9 cellular contexts compared by ENCODE assay signal in genomic region chr20:31698803-31699718, GRCh38. TPM values are rescaled to one million over a fixed set of nuclear protein-coding genes. Genes with fewer than 3 reads are reported as not detected.
A peak's percentile ranks its signal among the peaks of the same experiment; 100 is the strongest.
DNase-seq lines count a peak whose midpoint lies in the region; ATAC-seq and TF ChIP-seq lines count a peak whose summit lies in the region.
"Had no signal": no experiment of that assay in that cellular context is flagged by ENCODE, and none has a peak within 500 bp of the region (broad histone marks: within the 10 kb centered on the region; RNA-seq: fewer than 3 reads in every experiment).

No MANE protein-coding gene starts in this region.

- no peaks in the 10 kb centered on the region for H3K27me3 Mint-ChIP-seq in activated CD8-positive, alpha-beta memory T cell treated with anti-CD3 and anti-CD28 coated beads, Interleukin-2, amount 10 ng/mL, durations not matched to agents 7 days and 5 days
- H3K27me3 Mint-ChIP-seq in H9 (ENCODE audit: low read depth) (no peaks in the 10 kb centered on the region), osteocyte (ENCODE audit: unreplicated experiment) (no peaks in the 10 kb centered on the region)
- H3K27me3 Mint-ChIP-seq in activated CD4-positive, alpha-beta memory T cell treated with anti-CD3 and anti-CD28 coated beads, Interleukin-2, amount 10 ng/mL, durations not matched to agents 7 days and 5 days = no peaks in the 10 kb centered on the region

- WGBS in H9 (ENCODE audit: extremely low coverage, insufficient read length, low lambda C conversion rate) = no CpG with 5 or more reads among the region's 6 CpGs

- peaks cover under 1% of the 10 kb centered on the region for H3K23me2 ChIP-seq in H9 (ENCODE audit: insufficient read length, low read depth, low read length, poor library complexity, severe bottlenecking)

- ATAC-seq in activated CD8-positive, alpha-beta memory T cell treated with anti-CD3 and anti-CD28 coated beads, Interleukin-2, amount 10 ng/mL, durations not matched to agents 7 days and 5 days = peak; percentile 93
- ATAC-seq in foreskin keratinocyte = peak; percentile 96

- no peak overlapping the region for H3K4me2 ChIP-seq in H9 (ENCODE audit: insufficient read depth, insufficient read length, low read length)
- H3K4me2 ChIP-seq in Loucy (ENCODE audit: low read depth, low read length, poor library complexity, severe bottlenecking) = peak overlapping the region; percentile 46

- no peak overlapping the region for H2AK5ac ChIP-seq in H9 (ENCODE audit: insufficient read length, low read length)

- no peak overlapping the region for H3K14ac ChIP-seq in H9 (ENCODE audit: insufficient read depth, low read length)

- H3K18ac ChIP-seq in H9 (ENCODE audit: insufficient read length, low read depth, low read length) = no peak overlapping the region

- 0 out of 2 replicates have a peak, but pooled peaks cover 6% of the 10 kb centered on the region for H3K4me1 ChIP-seq in H9 (ENCODE audit: insufficient read depth, low read length)
- H3K4me1 ChIP-seq in Loucy (ENCODE audit: insufficient read depth, low read length, poor library complexity, severe bottlenecking) = peaks cover 27% of the 10 kb centered on the region
- H3K4me1 ChIP-seq in foreskin keratinocyte = peaks cover 24% of the 10 kb centered on the region

- no peaks in the 10 kb centered on the region for H3K79me2 ChIP-seq in H9 (ENCODE audit: insufficient read depth, low read length)
- H3K79me2 ChIP-seq in Loucy (ENCODE audit: insufficient read depth, low read length) = peaks cover 78% of the 10 kb centered on the region

- H3K56ac ChIP-seq in H9 (ENCODE audit: insufficient read length, low read depth, low read length) = no peak overlapping the region

- H3K27ac ChIP-seq in H9 (ENCODE audit: insufficient read length, low read depth, low read length) = no peak overlapping the region
- H3K27ac ChIP-seq in foreskin keratinocyte = peak overlapping the region; percentile 87
- H3K27ac ChIP-seq: ovary had no signal

- peaks cover 32% of the 10 kb centered on the region for H3K36me3 Mint-ChIP-seq in activated CD8-positive, alpha-beta memory T cell treated with anti-CD3 and anti-CD28 coated beads, Interleukin-2, amount 10 ng/mL, durations not matched to agents 7 days and 5 days
- H3K36me3 Mint-ChIP-seq in H9 (ENCODE audit: insufficient read depth in 1 of 3, low read depth in 3 of 3) = peaks cover 4 to 47% (median 22%) of the 10 kb centered on the region in 3 experiments; a peak in 6 of 7 replicates
- peaks cover 67% of the 10 kb centered on the region for H3K36me3 Mint-ChIP-seq in activated CD4-positive, alpha-beta memory T cell treated with anti-CD3 and anti-CD28 coated beads, Interleukin-2, amount 10 ng/mL, durations not matched to agents 7 days and 5 days (ENCODE audit: low read depth)
- peaks cover 13% of the 10 kb centered on the region for H3K36me3 Mint-ChIP-seq in osteocyte (ENCODE audit: unreplicated experiment)

- no peaks in the 10 kb centered on the region for H3K9me3 Mint-ChIP-seq in activated CD8-positive, alpha-beta memory T cell treated with anti-CD3 and anti-CD28 coated beads, Interleukin-2, amount 10 ng/mL, durations not matched to agents 7 days and 5 days (ENCODE audit: low read depth)
- no peaks in the 10 kb centered on the region for H3K9me3 Mint-ChIP-seq in H9
- no peaks in the 10 kb centered on the region for H3K9me3 Mint-ChIP-seq in activated CD4-positive, alpha-beta memory T cell treated with anti-CD3 and anti-CD28 coated beads, Interleukin-2, amount 10 ng/mL, durations not matched to agents 7 days and 5 days
- no peaks in the 10 kb centered on the region for H3K9me3 Mint-ChIP-seq in osteocyte (ENCODE audit: unreplicated experiment)

- peaks cover 66% of the 10 kb centered on the region for H3K4me1 Mint-ChIP-seq in activated CD8-positive, alpha-beta memory T cell treated with anti-CD3 and anti-CD28 coated beads, Interleukin-2, amount 10 ng/mL, durations not matched to agents 7 days and 5 days
- peaks cover 37 to 44% of the 10 kb centered on the region in 2 experiments for H3K4me1 Mint-ChIP-seq in H9
- H3K4me1 Mint-ChIP-seq in activated CD4-positive, alpha-beta memory T cell treated with anti-CD3 and anti-CD28 coated beads, Interleukin-2, amount 10 ng/mL, durations not matched to agents 7 days and 5 days = peaks cover 68% of the 10 kb centered on the region
- peaks cover 48% of the 10 kb centered on the region for H3K4me1 Mint-ChIP-seq in osteocyte (ENCODE audit: unreplicated experiment)

- peaks cover 17% of the 10 kb centered on the region for H3K36me3 ChIP-seq in Loucy (ENCODE audit: insufficient read depth, low read length)
- H3K36me3 ChIP-seq: ovary had no signal

- H4K8ac ChIP-seq in H9 (replicated peaks; ENCODE audit: insufficient read length, low read depth, low read length) = no peak overlapping the region

- H2AFZ ChIP-seq in H9 (ENCODE audit: low read length) = no peak overlapping the region
- no peak overlapping the region for H2AFZ ChIP-seq in Loucy (ENCODE audit: low read length)

- no peak overlapping the region for H3K23ac ChIP-seq in H9 (ENCODE audit: insufficient read length, low read depth, low read length)

- H2BK5ac ChIP-seq in H9 (ENCODE audit: insufficient read length, low read length) = no peak overlapping the region

- H3K79me1 ChIP-seq in H9 (ENCODE audit: insufficient read depth, low read depth, low read length, poor library complexity, severe bottlenecking) = peaks cover 3% of the 10 kb centered on the region

- H3K9ac ChIP-seq in H9 (ENCODE audit: extremely low read depth, insufficient read length, low read length) (no peak overlapping the region), Loucy (ENCODE audit: low read depth, low read length, poor library complexity, severe bottlenecking) (peak overlapping the region; percentile 47)

- peak overlapping the region; percentile 92 for H3K27ac Mint-ChIP-seq in activated CD8-positive, alpha-beta memory T cell treated with anti-CD3 and anti-CD28 coated beads, Interleukin-2, amount 10 ng/mL, durations not matched to agents 7 days and 5 days
- H3K27ac Mint-ChIP-seq in H9 (peak overlapping the region; percentile 51 to 76 (median 74); a peak in 4 of 7 replicates), osteocyte (ENCODE audit: unreplicated experiment) (peak overlapping the region; percentile 95)
- peak overlapping the region; percentile 83 for H3K27ac Mint-ChIP-seq in activated CD4-positive, alpha-beta memory T cell treated with anti-CD3 and anti-CD28 coated beads, Interleukin-2, amount 10 ng/mL, durations not matched to agents 7 days and 5 days

- no peaks in the 10 kb centered on the region for H3F3A ChIP-seq in Loucy (ENCODE audit: low read depth)

- CTCF ChIA-PET in activated CD8-positive, alpha-beta memory T cell treated with anti-CD3 and anti-CD28 coated beads, Interleukin-2, amount 10 ng/mL, durations not matched to agents 7 days and 5 days (lab: Charles Lee) = interaction anchor here (0.6 to 11.0 kb wide), 10 partner anchors 10 to 38 kb away, joined by 3 to 120 read pairs (median 4); partner anchors contain the start of gene BCL2L1
- CTCF ChIA-PET in activated CD4-positive, alpha-beta memory T cell treated with anti-CD3 and anti-CD28 coated beads, Interleukin-2, amount 10 ng/mL, durations not matched to agents 7 days and 5 days (lab: Charles Lee) = interaction anchor here (0.7 to 4.8 kb wide), 12 partner anchors 11 to 86 kb away, joined by 3 to 55 read pairs (median 6); partner anchors contain the start of gene BCL2L1

- H3K9me3 ChIP-seq in H9 (ENCODE audit: control insufficient read depth, low read depth, low read length) = no peaks in the 10 kb centered on the region
- no peaks in the 10 kb centered on the region for H3K9me3 ChIP-seq in Loucy (ENCODE audit: insufficient read depth, low read depth, low read length)
- H3K9me3 ChIP-seq: ovary had no signal

- no peak overlapping the region for H3T11ph ChIP-seq in H9 (ENCODE audit: low read length)

- peak overlapping the region; percentile 47 for H3K4me3 Mint-ChIP-seq in activated CD8-positive, alpha-beta memory T cell treated with anti-CD3 and anti-CD28 coated beads, Interleukin-2, amount 10 ng/mL, durations not matched to agents 7 days and 5 days
- H3K4me3 Mint-ChIP-seq in H9 (no peak overlapping the region), osteocyte (ENCODE audit: unreplicated experiment) (no peak overlapping the region)
- H3K4me3 Mint-ChIP-seq in activated CD4-positive, alpha-beta memory T cell treated with anti-CD3 and anti-CD28 coated beads, Interleukin-2, amount 10 ng/mL, durations not matched to agents 7 days and 5 days = peak overlapping the region; percentile 33

- H3K4ac ChIP-seq in H9 (ENCODE audit: low read depth, low read length) = no peak overlapping the region

- no peak overlapping the region for H2BK20ac ChIP-seq in H9 (ENCODE audit: low read depth, low read length, poor library complexity, severe bottlenecking)

- DNase-seq in activated CD8-positive, alpha-beta memory T cell treated with anti-CD3 and anti-CD28 coated beads, Interleukin-2, amount 10 ng/mL, durations not matched to agents 7 days and 5 days = peak; percentile 67
- no peak for DNase-seq in activated CD8-positive, alpha-beta memory T cell treated with anti-CD3 and anti-CD28 coated beads for 24 hours
- DNase-seq in H9 = no peak
- peak; percentile 49 for DNase-seq in activated CD4-positive, alpha-beta memory T cell treated with anti-CD3 and anti-CD28 coated beads, Interleukin-2, amount 10 ng/mL, durations not matched to agents 7 days and 5 days
- peak; percentile 97 to 98 for DNase-seq in foreskin keratinocyte
- no peak for DNase-seq in osteocyte (ENCODE audit: extremely low spot score, unreplicated experiment)
- no peak for DNase-seq in NCI-H1694 (lab: John Stamatoyannopoulos, UW)

- no peak overlapping the region for H2BK120ac ChIP-seq in H9 (ENCODE audit: low read depth, low read length, poor library complexity, severe bottlenecking)

- no peak overlapping the region for H4K5ac ChIP-seq in H9 (ENCODE audit: insufficient read length, low read depth, low read length)

- no peak overlapping the region for H4K91ac ChIP-seq in H9 (ENCODE audit: insufficient read length, low read depth, low read length)

- H3K27me3 ChIP-seq in H9 (ENCODE audit: insufficient read depth, low read length) (no peaks in the 10 kb centered on the region), Loucy (ENCODE audit: insufficient read depth, low read length, poor library complexity, severe bottlenecking) (no peaks in the 10 kb centered on the region), foreskin keratinocyte (no peaks in the 10 kb centered on the region)
- H3K27me3 ChIP-seq: ovary had no signal

- TF ChIP-seq CTCF in H9 (conservative IDR thresholded peaks at IDR 0.05) = no peak
- TF ChIP-seq CTCF in Loucy (conservative IDR thresholded peaks at IDR 0.05; ENCODE audit: low read length) = no peak
- TF ChIP-seq CTCF in foreskin keratinocyte (conservative IDR thresholded peaks at IDR 0.05) = no peak
- TF ChIP-seq CTCF in osteocyte (IDR thresholded peaks at IDR 0.05) = no peak

- POLR2A ChIA-PET in activated CD4-positive, alpha-beta memory T cell treated with anti-CD3 and anti-CD28 coated beads, Interleukin-2, amount 10 ng/mL, durations not matched to agents 7 days and 5 days (lab: Charles Lee) = interaction anchor here (0.6 to 4.8 kb wide), 11 partner anchors 9 to 658 kb away, joined by 3 to 62 read pairs (median 9); partner anchors contain the start of gene BCL2L1

- no peaks in the 10 kb centered on the region for H3K9me2 ChIP-seq in Loucy (replicated peaks; ENCODE audit: low read depth, low read length)

- no peak overlapping the region for H2BK15ac ChIP-seq in H9 (ENCODE audit: low read depth, low read length)

- no peak overlapping the region for H2BK12ac ChIP-seq in H9 (ENCODE audit: insufficient read length, low read depth, low read length)

- no peak overlapping the region for H3K4me3 ChIP-seq in Loucy (ENCODE audit: low read length, poor library complexity, severe bottlenecking)
- H3K4me3 ChIP-seq: ovary had no signal

- H4K20me1 ChIP-seq in H9 (ENCODE audit: control insufficient read depth, insufficient read depth, insufficient read length) (no peaks in the 10 kb centered on the region), Loucy (ENCODE audit: insufficient read depth, low read length, poor library complexity, severe bottlenecking) (peaks cover 14% of the 10 kb centered on the region)

RNA-seq across cellular contexts. Expression of gene BCL2L1, which starts 23.6 kb away (rescaled TPM):
- 100 to 1,000 TPM in 1 of 2 experiments, 10 to 100 TPM in 1; 69.8 to 121 TPM for total RNA-seq in activated CD8-positive, alpha-beta memory T cell treated with anti-CD3 and anti-CD28 coated beads, Interleukin-2, amount 10 ng/mL, durations not matched to agents 7 days and 5 days
- total RNA-seq in H9 (2021) = 105 and 109 TPM in 2 replicates
- 10 to 100 TPM; 67.7 to 72.5 TPM for total RNA-seq in activated CD4-positive, alpha-beta memory T cell treated with anti-CD3 and anti-CD28 coated beads, Interleukin-2, amount 10 ng/mL, durations not matched to agents 7 days and 5 days
- total RNA-seq in foreskin keratinocyte = 114 and 136 TPM in 2 replicates
- polyA plus RNA-seq in foreskin keratinocyte = 106 and 115 TPM in 2 replicates
- 67.0 and 69.4 TPM in 2 replicates for total RNA-seq in osteocyte

RNA-seq across cellular contexts. Expression of gene TPX2, which starts 40.0 kb away (rescaled TPM):
- total RNA-seq in activated CD8-positive, alpha-beta memory T cell treated with anti-CD3 and anti-CD28 coated beads, Interleukin-2, amount 10 ng/mL, durations not matched to agents 7 days and 5 days = 100 to 1,000 TPM; 148 to 159 TPM
- total RNA-seq in H9 (2021) (161 TPM in 2 replicates), foreskin keratinocyte (106 and 126 TPM in 2 replicates), osteocyte (22.6 and 25.5 TPM in 2 replicates)
- 100 to 1,000 TPM; 137 to 138 TPM for total RNA-seq in activated CD4-positive, alpha-beta memory T cell treated with anti-CD3 and anti-CD28 coated beads, Interleukin-2, amount 10 ng/mL, durations not matched to agents 7 days and 5 days
- 47.2 and 65.4 TPM in 2 replicates for polyA plus RNA-seq in foreskin keratinocyte

Comparison
In these comparisons a context has a peak if more than half of its experiments do, and no peak if none do; other contexts are left out.
1. DNase-seq: peak in activated CD8-positive, alpha-beta memory T cell treated with anti-CD3 and anti-CD28 coated beads, Interleukin-2, amount 10 ng/mL, durations not matched to agents 7 days and 5 days (single experiment), activated CD4-positive, alpha-beta memory T cell treated with anti-CD3 and anti-CD28 coated beads, Interleukin-2, amount 10 ng/mL, durations not matched to agents 7 days and 5 days (single experiment) and foreskin keratinocyte (2 of 2); none in activated CD8-positive, alpha-beta memory T cell treated with anti-CD3 and anti-CD28 coated beads for 24 hours (single experiment), H9 (single experiment), osteocyte (single experiment) and NCI-H1694 (single experiment).
2. H3K4me3 Mint-ChIP-seq: peak in activated CD8-positive, alpha-beta memory T cell treated with anti-CD3 and anti-CD28 coated beads, Interleukin-2, amount 10 ng/mL, durations not matched to agents 7 days and 5 days (single experiment) and activated CD4-positive, alpha-beta memory T cell treated with anti-CD3 and anti-CD28 coated beads, Interleukin-2, amount 10 ng/mL, durations not matched to agents 7 days and 5 days (single experiment); none in H9 (0 of 2) and osteocyte (single experiment).
3. Peak in every context shown above with its lines, with median percentiles within 50 percentile points of each other: H3K27ac Mint-ChIP-seq.